8 cellular contexts compared by ENCODE assay signal in genomic region chr19:10228925-10229324, GRCh38. TPM values are rescaled to one million over a fixed set of nuclear protein-coding genes. Genes with fewer than 3 reads are reported as not detected.
DNase-seq lines count a peak whose midpoint lies in the region; ATAC-seq and TF ChIP-seq lines count a peak whose summit lies in the region.

No MANE protein-coding gene starts in this region.

- no peaks in the 10 kb centered on the region for H3K9me3 Mint-ChIP-seq in stimulated activated naive B cell treated with anti-CD40 and anti-IgM and Interleukin-4, amounts not matched to agents 10 μg/mL and 1 μg/mL and 100 μg/mL, for 72 hours

- H3K27ac Mint-ChIP-seq in stimulated activated naive B cell treated with anti-CD40 and anti-IgM and Interleukin-4, amounts not matched to agents 10 μg/mL and 1 μg/mL and 100 μg/mL, for 72 hours = peak overlapping the region; percentile 77

- no peak overlapping the region for H3K4me3 ChIP-seq in cardiac muscle cell

- no peaks in the 10 kb centered on the region for H3K36me3 ChIP-seq in cardiac muscle cell

- H3K4me3 Mint-ChIP-seq in stimulated activated naive B cell treated with anti-CD40 and anti-IgM and Interleukin-4, amounts not matched to agents 10 μg/mL and 1 μg/mL and 100 μg/mL, for 72 hours = peak overlapping the region; percentile 1 to 94

- peak; percentile 53 for TF ChIP-seq CTCF in cardiac muscle cell (IDR thresholded peaks at IDR 0.05; ENCODE audit: low read depth, low read length)

- peaks cover 20 to 43% of the 10 kb centered on the region in 2 donors for H3K4me1 Mint-ChIP-seq in stimulated activated naive B cell treated with anti-CD40 and anti-IgM and Interleukin-4, amounts not matched to agents 10 μg/mL and 1 μg/mL and 100 μg/mL, for 72 hours

- no peaks in the 10 kb centered on the region for H3K4me1 ChIP-seq in cardiac muscle cell (ENCODE audit: low read depth)

- DNase-seq in cardiac muscle cell (ENCODE audit: low read depth in 1 of 2, low spot score in 1 of 2) (peak; percentile 44 to 57), left cardiac atrium (no peak), NCI-H1092 treated with DMSO at 0.1 percent for 48 hours (lab: John Stamatoyannopoulos, UW) (peak; percentile 35), hepatic stellate cell (ENCODE audit: low spot score) (peak; percentile 65)
- peak; percentile 51 to 56 for DNase-seq in activated T-cell treated with anti-CD3 and anti-CD28 coated beads, Interleukin-2, amount 50 U/mL, for 48 hours
- no peak for DNase-seq in stimulated activated naive B cell treated with anti-CD40 and anti-IgM and Interleukin-4, amounts not matched to agents 10 μg/mL and 1 μg/mL and 100 μg/mL, for 72 hours

- peaks cover 4 to 5% of the 10 kb centered on the region in 2 donors for H3K36me3 Mint-ChIP-seq in stimulated activated naive B cell treated with anti-CD40 and anti-IgM and Interleukin-4, amounts not matched to agents 10 μg/mL and 1 μg/mL and 100 μg/mL, for 72 hours

- no peak overlapping the region for H3K27ac ChIP-seq in cardiac muscle cell

- intact Hi-C loops in left cardiac atrium (cut with DNase I) = loop anchor here in 1 of 2 donors (2.0 kb wide), 1 partner anchor 22 kb away; no protein-coding TSS in a partner anchor

- ATAC-seq in left cardiac atrium = no peak
- ATAC-seq in stimulated activated naive B cell treated with anti-CD40 and anti-IgM and Interleukin-4, amounts not matched to agents 10 μg/mL and 1 μg/mL and 100 μg/mL, for 72 hours (replicated peaks) = peak; percentile 11 to 19
- ATAC-seq in GM19452 (IDR thresholded peaks at IDR 0.05; ENCODE audit: unreplicated experiment) = no peak
- no peak for ATAC-seq in HG02763 (IDR thresholded peaks at IDR 0.05; ENCODE audit: unreplicated experiment)

- no peaks in the 10 kb centered on the region for H3K9me3 ChIP-seq in cardiac muscle cell (ENCODE audit: low read depth)

- H3K27me3 Mint-ChIP-seq in stimulated activated naive B cell treated with anti-CD40 and anti-IgM and Interleukin-4, amounts not matched to agents 10 μg/mL and 1 μg/mL and 100 μg/mL, for 72 hours = no peaks in the 10 kb centered on the region

- no peaks in the 10 kb centered on the region for H3K27me3 ChIP-seq in cardiac muscle cell

RNA-seq across cellular contexts. Expression of gene S1PR2, which starts 2.2 kb away (rescaled TPM):
- 5.7 and 7.7 TPM in 2 replicates for total RNA-seq in cardiac muscle cell
- 1.8 and 2.1 TPM in 2 replicates for polyA plus RNA-seq in cardiac muscle cell
- 10 to 100 TPM in 1 of 2 donors, 1 to 10 TPM in 1; 7.9 to 13.6 TPM for total RNA-seq in left cardiac atrium

RNA-seq across cellular contexts. Expression of gene MRPL4, which starts 23.1 kb away (rescaled TPM):
- total RNA-seq in cardiac muscle cell (119 and 129 TPM in 2 replicates), left cardiac atrium (10 to 100 TPM; 60.2 to 68.5 TPM)
- polyA plus RNA-seq in cardiac muscle cell = 78.5 and 81.2 TPM in 2 replicates

RNA-seq across cellular contexts. Expression of gene DNMT1, which starts 34.2 kb away (rescaled TPM):
- 78.2 and 100 TPM in 2 replicates for total RNA-seq in cardiac muscle cell
- 106 TPM in 2 replicates for polyA plus RNA-seq in cardiac muscle cell
- 10 to 100 TPM; 32.7 to 34.9 TPM for total RNA-seq in left cardiac atrium

RNA-seq across cellular contexts. Expression of gene ICAM1, which starts 42.0 kb away (rescaled TPM):
- total RNA-seq in cardiac muscle cell (0.18 and 0.57 TPM in 2 replicates), left cardiac atrium (10 to 100 TPM; 12.0 to 28.5 TPM)
- polyA plus RNA-seq in cardiac muscle cell = 0.50 and 0.77 TPM in 2 replicates

RNA-seq across cellular contexts. Expression of gene ICAM4, which starts 57.8 kb away (rescaled TPM):
- total RNA-seq in cardiac muscle cell (21.8 and 23.4 TPM in 2 replicates), left cardiac atrium (under 1 TPM; 0.42 to 0.85 TPM)
- polyA plus RNA-seq in cardiac muscle cell = 19.0 and 24.0 TPM in 2 replicates

Comparison
In these comparisons a context has a peak if more than half of its experiments do, and no peak if none do; other contexts are left out.
1. DNase-seq: peak in cardiac muscle cell (2 of 2), NCI-H1092 treated with DMSO at 0.1 percent for 48 hours (single experiment), activated T-cell treated with anti-CD3 and anti-CD28 coated beads, Interleukin-2, amount 50 U/mL, for 48 hours (2 of 2) and hepatic stellate cell (single experiment); none in left cardiac atrium (single experiment) and stimulated activated naive B cell treated with anti-CD40 and anti-IgM and Interleukin-4, amounts not matched to agents 10 μg/mL and 1 μg/mL and 100 μg/mL, for 72 hours (single experiment).
2. ATAC-seq: peak in stimulated activated naive B cell treated with anti-CD40 and anti-IgM and Interleukin-4, amounts not matched to agents 10 μg/mL and 1 μg/mL and 100 μg/mL, for 72 hours (2 of 2); none in left cardiac atrium (0 of 2), GM19452 (single experiment) and HG02763 (single experiment).